In the genomic region with DNA sequence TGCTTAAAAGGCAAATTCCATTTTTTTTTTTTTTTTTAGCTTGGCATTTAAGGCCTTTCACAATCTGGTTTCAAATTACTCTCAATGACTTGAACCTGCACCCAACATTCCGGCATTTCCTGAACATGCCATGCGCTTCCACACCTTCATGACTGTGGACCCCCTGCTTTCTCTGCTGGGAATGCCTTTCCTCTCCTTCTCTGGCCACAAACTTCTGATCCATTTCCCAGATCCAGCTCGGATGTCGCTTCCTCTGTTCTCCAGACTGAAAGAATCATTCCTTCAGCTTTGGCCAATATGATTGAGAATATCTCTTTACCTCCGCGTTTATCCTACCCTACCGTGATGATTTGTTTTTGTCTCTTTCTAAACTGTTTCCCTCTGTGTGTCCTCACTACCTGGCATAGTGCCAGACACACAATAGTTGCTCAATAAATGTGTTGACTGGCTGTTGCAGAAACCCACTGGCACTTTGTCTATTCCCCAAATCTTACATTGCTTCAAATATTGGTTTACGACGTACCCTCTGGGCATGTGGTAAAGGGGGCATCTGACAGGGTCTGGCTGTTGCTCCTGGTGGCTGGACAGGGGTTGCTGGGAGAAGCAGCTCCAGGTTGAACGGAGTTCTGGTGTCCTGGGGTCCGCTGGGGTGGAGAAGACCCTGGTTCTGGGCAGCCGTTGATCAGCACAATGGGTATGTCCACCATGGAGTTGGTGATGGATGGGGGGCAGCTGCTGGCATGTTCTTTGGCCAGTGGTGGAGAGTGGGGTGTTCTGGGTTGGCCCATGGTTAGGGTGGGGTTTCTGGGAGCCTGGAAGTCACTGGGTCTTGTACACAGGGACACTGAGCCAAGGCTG, we compare ENCODE assay signal across 2 cellular contexts.
A peak's percentile ranks its signal among the peaks of the same experiment; 100 is the strongest.
TF ChIP-seq lines count a peak whose summit lies in the region.

No MANE protein-coding gene starts in this region.

TF ChIP-seq in SK-N-SH, 30 proteins besides CTCF, POLR2A, EP300 and RAD21 (continued from another document):
- TF ChIP-seq NFIC (IDR thresholded peaks at IDR 0.05; ENCODE audit: borderline replicate concordance): peak; percentile 87
- TF ChIP-seq RFX5 (IDR thresholded peaks at IDR 0.05; ENCODE audit: low read length): no peak

TF ChIP-seq in SK-N-SH treated with all-trans-retinoic acid at 6 μM for 48 hours, 23 proteins besides CTCF, POLR2A, EP300 and RAD21 (continued from another document):
- no peak for TF ChIP-seq TCF4 (CRISPR knock-in tag; IDR thresholded peaks at IDR 0.05; ENCODE audit: borderline replicate concordance)
- TF ChIP-seq TSHZ2 (CRISPR knock-in tag; IDR thresholded peaks at IDR 0.05): no peak
- TF ChIP-seq, protein P1, sequence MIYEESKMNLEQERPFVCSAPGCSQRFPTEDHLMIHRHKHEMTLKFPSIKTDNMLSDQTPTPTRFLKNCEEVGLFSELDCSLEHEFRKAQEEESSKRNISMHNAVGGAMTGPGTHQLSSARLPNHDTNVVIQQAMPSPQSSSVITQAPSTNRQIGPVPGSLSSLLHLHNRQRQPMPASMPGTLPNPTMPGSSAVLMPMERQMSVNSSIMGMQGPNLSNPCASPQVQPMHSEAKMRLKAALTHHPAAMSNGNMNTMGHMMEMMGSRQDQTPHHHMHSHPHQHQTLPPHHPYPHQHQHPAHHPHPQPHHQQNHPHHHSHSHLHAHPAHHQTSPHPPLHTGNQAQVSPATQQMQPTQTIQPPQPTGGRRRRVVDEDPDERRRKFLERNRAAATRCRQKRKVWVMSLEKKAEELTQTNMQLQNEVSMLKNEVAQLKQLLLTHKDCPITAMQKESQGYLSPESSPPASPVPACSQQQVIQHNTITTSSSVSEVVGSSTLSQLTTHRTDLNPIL (CRISPR knock-in tag; IDR thresholded peaks at IDR 0.05; ENCODE audit: low read depth): no peak
- TF ChIP-seq, protein P2, sequence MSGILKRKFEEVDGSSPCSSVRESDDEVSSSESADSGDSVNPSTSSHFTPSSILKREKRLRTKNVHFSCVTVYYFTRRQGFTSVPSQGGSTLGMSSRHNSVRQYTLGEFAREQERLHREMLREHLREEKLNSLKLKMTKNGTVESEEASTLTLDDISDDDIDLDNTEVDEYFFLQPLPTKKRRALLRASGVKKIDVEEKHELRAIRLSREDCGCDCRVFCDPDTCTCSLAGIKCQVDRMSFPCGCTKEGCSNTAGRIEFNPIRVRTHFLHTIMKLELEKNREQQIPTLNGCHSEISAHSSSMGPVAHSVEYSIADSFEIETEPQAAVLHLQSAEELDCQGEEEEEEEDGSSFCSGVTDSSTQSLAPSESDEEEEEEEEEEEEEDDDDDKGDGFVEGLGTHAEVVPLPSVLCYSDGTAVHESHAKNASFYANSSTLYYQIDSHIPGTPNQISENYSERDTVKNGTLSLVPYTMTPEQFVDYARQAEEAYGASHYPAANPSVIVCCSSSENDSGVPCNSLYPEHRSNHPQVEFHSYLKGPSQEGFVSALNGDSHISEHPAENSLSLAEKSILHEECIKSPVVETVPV (CRISPR knock-in tag; IDR thresholded peaks at IDR 0.05): no peak
- TF ChIP-seq ISL1 (CRISPR knock-in tag; IDR thresholded peaks at IDR 0.05): no peak
- no peak for TF ChIP-seq BACH2 (CRISPR knock-in tag; IDR thresholded peaks at IDR 0.05; ENCODE audit: borderline replicate concordance)
- TF ChIP-seq ZFP3 (CRISPR knock-in tag; IDR thresholded peaks at IDR 0.05): no peak
- TF ChIP-seq, protein P3, sequence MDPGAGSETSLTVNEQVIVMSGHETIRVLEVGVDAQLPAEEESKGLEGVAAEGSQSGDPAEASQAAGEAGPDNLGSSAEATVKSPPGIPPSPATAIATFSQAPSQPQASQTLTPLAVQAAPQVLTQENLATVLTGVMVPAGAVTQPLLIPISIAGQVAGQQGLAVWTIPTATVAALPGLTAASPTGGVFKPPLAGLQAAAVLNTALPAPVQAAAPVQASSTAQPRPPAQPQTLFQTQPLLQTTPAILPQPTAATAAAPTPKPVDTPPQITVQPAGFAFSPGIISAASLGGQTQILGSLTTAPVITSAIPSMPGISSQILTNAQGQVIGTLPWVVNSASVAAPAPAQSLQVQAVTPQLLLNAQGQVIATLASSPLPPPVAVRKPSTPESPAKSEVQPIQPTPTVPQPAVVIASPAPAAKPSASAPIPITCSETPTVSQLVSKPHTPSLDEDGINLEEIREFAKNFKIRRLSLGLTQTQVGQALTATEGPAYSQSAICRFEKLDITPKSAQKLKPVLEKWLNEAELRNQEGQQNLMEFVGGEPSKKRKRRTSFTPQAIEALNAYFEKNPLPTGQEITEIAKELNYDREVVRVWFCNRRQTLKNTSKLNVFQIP (CRISPR knock-in tag; IDR thresholded peaks at IDR 0.05; ENCODE audit: borderline replicate concordance, low read depth): no peak
- TF ChIP-seq CSDC2 (CRISPR knock-in tag; IDR thresholded peaks at IDR 0.05): no peak
- TF ChIP-seq ESRRG (CRISPR knock-in tag; IDR thresholded peaks at IDR 0.05): no peak
- no peak for TF ChIP-seq OSR1 (CRISPR knock-in tag; IDR thresholded peaks at IDR 0.05)
- TF ChIP-seq, protein P4, sequence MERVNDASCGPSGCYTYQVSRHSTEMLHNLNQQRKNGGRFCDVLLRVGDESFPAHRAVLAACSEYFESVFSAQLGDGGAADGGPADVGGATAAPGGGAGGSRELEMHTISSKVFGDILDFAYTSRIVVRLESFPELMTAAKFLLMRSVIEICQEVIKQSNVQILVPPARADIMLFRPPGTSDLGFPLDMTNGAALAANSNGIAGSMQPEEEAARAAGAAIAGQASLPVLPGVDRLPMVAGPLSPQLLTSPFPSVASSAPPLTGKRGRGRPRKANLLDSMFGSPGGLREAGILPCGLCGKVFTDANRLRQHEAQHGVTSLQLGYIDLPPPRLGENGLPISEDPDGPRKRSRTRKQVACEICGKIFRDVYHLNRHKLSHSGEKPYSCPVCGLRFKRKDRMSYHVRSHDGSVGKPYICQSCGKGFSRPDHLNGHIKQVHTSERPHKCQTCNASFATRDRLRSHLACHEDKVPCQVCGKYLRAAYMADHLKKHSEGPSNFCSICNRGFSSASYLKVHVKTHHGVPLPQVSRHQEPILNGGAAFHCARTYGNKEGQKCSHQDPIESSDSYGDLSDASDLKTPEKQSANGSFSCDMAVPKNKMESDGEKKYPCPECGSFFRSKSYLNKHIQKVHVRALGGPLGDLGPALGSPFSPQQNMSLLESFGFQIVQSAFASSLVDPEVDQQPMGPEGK (CRISPR knock-in tag; IDR thresholded peaks at IDR 0.05; ENCODE audit: borderline replicate concordance): no peak
- no peak for TF ChIP-seq ZNF70 (CRISPR knock-in tag; IDR thresholded peaks at IDR 0.05)
- no peak for TF ChIP-seq ZC3H10 (CRISPR knock-in tag; IDR thresholded peaks at IDR 0.05)
TF ChIP-seq in SK-N-SH treated with all-trans-retinoic acid at 6 μM for 48 hours: peak in this region for 0.
